17 cellular contexts compared by ENCODE assay signal in genomic region chr9:86700601-86701000, GRCh38.
A peak's percentile ranks its signal among the peaks of the same experiment; 100 is the strongest.
DNase-seq lines count a peak whose midpoint lies in the region; ATAC-seq and TF ChIP-seq lines count a peak whose summit lies in the region.
"Had no signal": no experiment of that assay in that cellular context is flagged by ENCODE, and none has a peak within 500 bp of the region (broad histone marks: within the 10 kb centered on the region; RNA-seq: fewer than 3 reads in every experiment).

No MANE protein-coding gene starts in this region.

- ATAC-seq in HG02981 (IDR thresholded peaks at IDR 0.05; ENCODE audit: unreplicated experiment), result no peak
- ATAC-seq: HepG2; naive thymus-derived CD8-positive, alpha-beta T cell; stimulated activated naive B cell treated with anti-CD40 and anti-IgM and Interleukin-4, amounts not matched to agents 10 μg/mL and 1 μg/mL and 100 μg/mL, for 72 hours had no signal

- H3K9me3 ChIP-seq in trophoblast cell (ENCODE audit: insufficient read depth, low read depth, low read length) (no peaks in the 10 kb centered on the region), HAP-1 (no peaks in the 10 kb centered on the region)

- no peak overlapping the region for H2BK5ac ChIP-seq in trophoblast cell (ENCODE audit: low read depth, low read length, poor library complexity)

- no peak overlapping the region for H3K9ac ChIP-seq in trophoblast cell (ENCODE audit: low read length)

- H2AFZ ChIP-seq in trophoblast cell (ENCODE audit: insufficient read depth, low read length, poor library complexity), result no peak overlapping the region

- H3K4me3 ChIP-seq in epithelial cell of esophagus (ENCODE audit: low read length) (no peak overlapping the region), skin epidermis (no peak overlapping the region), trophoblast cell (ENCODE audit: low read depth, low read length) (no peak overlapping the region), HAP-1 (no peak overlapping the region)

- no peaks in the 10 kb centered on the region for H3K79me1 ChIP-seq in trophoblast cell (ENCODE audit: low read length)

- peak; percentile 62 for DNase-seq in NCI-H446 treated with DMSO at 0.1 percent for 48 hours (lab: John Stamatoyannopoulos, UW)
- DNase-seq in epithelial cell of esophagus (ENCODE audit: low read depth), result peak; percentile 62
- DNase-seq in left kidney (ENCODE audit: low read depth, low spot score), result peak; percentile 81
- no peak for DNase-seq in trophoblast cell
- DNase-seq in activated CD4-positive, alpha-beta T cell treated with anti-CD3 and anti-CD28 coated beads, Interleukin-2, amount 50 U/mL, for 4 hours, result no peak
- no peak for DNase-seq in HAP-1 (ENCODE audit: low spot score in 2 of 2)
- DNase-seq: activated CD4-positive, alpha-beta T cell treated with anti-CD3 and anti-CD28 coated beads, Interleukin-2, amount 10 ng/mL, durations not matched to agents 7 days and 5 days; activated naive CD4-positive, alpha-beta T cell treated with Interleukin-2 at 50 U/mL for 16 hours; CD8-positive, alpha-beta memory T cell; H9; naive thymus-derived CD8-positive, alpha-beta T cell; NCI-H1694; stimulated activated CD4-positive, alpha-beta T cell treated with anti-CD3 and anti-CD28 coated beads, Interleukin-1b, Interleukin-23, amount 100 ng/mL, for 48 hours; stimulated activated naive B cell treated with anti-CD40 and anti-IgM and Interleukin-4, amounts not matched to agents 10 μg/mL and 1 μg/mL and 100 μg/mL, for 72 hours had no signal

- H3K18ac ChIP-seq in trophoblast cell (ENCODE audit: low read length), result no peak overlapping the region

- H4K12ac ChIP-seq in trophoblast cell (ENCODE audit: low read depth, low read length), result no peak overlapping the region

- no peak overlapping the region for H2BK120ac ChIP-seq in trophoblast cell (ENCODE audit: insufficient read depth, low read length, poor library complexity)

- H4K91ac ChIP-seq in trophoblast cell (ENCODE audit: low read depth, low read length), result no peak overlapping the region

- no peak overlapping the region for H3K14ac ChIP-seq in trophoblast cell (ENCODE audit: low read length)

- H3K4me1 ChIP-seq in trophoblast cell (ENCODE audit: control insufficient read depth in 1 of 2, insufficient read depth in 2 of 2, low read length in 2 of 2) (no peaks in the 10 kb centered on the region), HAP-1 (no peaks in the 10 kb centered on the region)

- H4K8ac ChIP-seq in trophoblast cell (ENCODE audit: low read depth, low read length), result no peak overlapping the region

- no peaks in the 10 kb centered on the region for H3K36me3 ChIP-seq in trophoblast cell (ENCODE audit: control insufficient read depth in 1 of 2, insufficient read depth in 2 of 2, low read length in 2 of 2)
- no peaks in the 10 kb centered on the region for H3K36me3 ChIP-seq in HAP-1 (replicated peaks)

- H3K27ac ChIP-seq in skin epidermis (peak overlapping the region in 13 of 21 experiments; percentile 10 to 73 (median 51)), trophoblast cell (ENCODE audit: low read depth, low read length) (no peak overlapping the region)

- no peak overlapping the region for H3K23ac ChIP-seq in trophoblast cell (ENCODE audit: low read length)

- no peak for TF ChIP-seq CTCF in epithelial cell of esophagus (IDR thresholded peaks at IDR 0.05; ENCODE audit: insufficient read depth, low read depth, low read length, missing control alignments)

- WGBS in trophoblast cell (ENCODE audit: extremely low coverage, insufficient coverage, insufficient read length), result no CpG with 5 or more reads among the region's 5 CpGs

- no peak overlapping the region for H2AK5ac ChIP-seq in trophoblast cell (ENCODE audit: low read length)

- H3K79me2 ChIP-seq in trophoblast cell (ENCODE audit: control insufficient read depth, insufficient read depth, low read length, poor library complexity), result no peaks in the 10 kb centered on the region

- no peak overlapping the region for H3K4me2 ChIP-seq in trophoblast cell (ENCODE audit: low read length)

- no peak overlapping the region for H2BK12ac ChIP-seq in trophoblast cell (ENCODE audit: low read length)

- no peak overlapping the region for H3K4ac ChIP-seq in trophoblast cell (ENCODE audit: low read depth, low read length)

- no peaks in the 10 kb centered on the region for H3K27me3 ChIP-seq in trophoblast cell (ENCODE audit: insufficient read depth, low read length)
- H3K27me3 ChIP-seq in HAP-1 (ENCODE audit: low read depth), result no peaks in the 10 kb centered on the region

- in situ Hi-C loops in HAP-1 (cut with MboI; ENCODE audit: low sequenced_read_pairs), result no loop called here

Comparison
In these comparisons a context has a peak if more than half of its experiments do, and no peak if none do; other contexts are left out.
1. DNase-seq: peak in NCI-H446 treated with DMSO at 0.1 percent for 48 hours (single experiment), epithelial cell of esophagus (single experiment) and left kidney (single experiment); none in trophoblast cell (0 of 2), activated CD4-positive, alpha-beta T cell treated with anti-CD3 and anti-CD28 coated beads, Interleukin-2, amount 50 U/mL, for 4 hours (0 of 2) and HAP-1 (0 of 2).